ENCODE assay signal across 18 cellular contexts in the genomic region with DNA sequence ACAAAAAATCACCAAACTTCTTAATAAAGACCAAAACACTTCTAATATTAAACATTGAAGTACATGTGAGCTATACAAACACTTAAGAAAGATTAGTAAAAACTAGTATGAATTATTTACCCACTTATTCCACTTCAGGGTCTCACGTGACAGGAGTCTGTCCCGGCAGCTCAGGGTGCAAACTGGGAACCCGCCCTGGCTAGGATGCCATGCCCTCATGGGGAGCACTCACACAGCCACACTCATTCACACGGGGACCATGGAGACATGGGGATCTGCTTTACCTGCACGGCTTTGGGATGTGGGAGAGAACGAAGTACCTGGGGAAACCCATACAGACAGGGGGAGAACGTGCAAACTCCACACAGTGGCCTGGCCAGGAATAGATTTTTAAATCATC.
DNase-seq lines count a peak whose midpoint lies in the region; ATAC-seq and TF ChIP-seq lines count a peak whose summit lies in the region.
"Had no signal": no experiment of that assay in that cellular context is flagged by ENCODE, and none has a peak within 500 bp of the region (broad histone marks: within the 10 kb centered on the region; RNA-seq: fewer than 3 reads in every experiment).

No MANE protein-coding gene starts in this region.

- H3K27me3 Mint-ChIP-seq in activated T-cell treated with anti-CD3 and anti-CD28 coated beads, Interleukin-2, amount 50 U/mL, for 4 hours (ENCODE audit: low read depth), result peaks cover 5% of the 10 kb centered on the region
- H3K27me3 Mint-ChIP-seq: B cell had no signal

- H3K4me3 ChIP-seq in left lung (no peak overlapping the region), lung (no peak overlapping the region), upper lobe of left lung (no peak overlapping the region), MG63 (no peak overlapping the region)
- H3K4me3 ChIP-seq: A549; BLaER1 treated with 17β-estradiol and CSF1 and Interleukin-3, amounts not matched to agents 10 nM and 100 nM had no signal

- H3K36me3 Mint-ChIP-seq in activated T-cell treated with anti-CD3 and anti-CD28 coated beads, Interleukin-2, amount 50 U/mL, for 4 hours (ENCODE audit: insufficient read depth), result no peaks in the 10 kb centered on the region
- H3K36me3 Mint-ChIP-seq: CD8-positive, alpha-beta T cell had no signal

- no peak for TF ChIP-seq POLR2A in upper lobe of left lung (IDR thresholded peaks at IDR 0.05)

- H3K4me3 Mint-ChIP-seq in activated T-cell treated with anti-CD3 and anti-CD28 coated beads, Interleukin-2, amount 50 U/mL, for 4 hours, result no peak overlapping the region
- H3K4me3 Mint-ChIP-seq: B cell; CD4-positive, alpha-beta T cell; CD8-positive, alpha-beta T cell had no signal

- TF ChIP-seq CTCF in left lung (IDR thresholded peaks at IDR 0.05) (no peak), lung (IDR thresholded peaks at IDR 0.05; ENCODE audit: control extremely low read depth, extremely low read depth) (no peak), upper lobe of left lung (IDR thresholded peaks at IDR 0.05) (no peak)

- no peaks in the 10 kb centered on the region for H3K9me3 ChIP-seq in left lung
- H3K9me3 ChIP-seq in lung (ENCODE audit: control insufficient read depth in 2 of 2, insufficient read depth in 1 of 2, low read length in 1 of 2), result no peaks in the 10 kb centered on the region
- H3K9me3 ChIP-seq in upper lobe of left lung, result no peaks in the 10 kb centered on the region
- no peaks in the 10 kb centered on the region for H3K9me3 ChIP-seq in MG63
- H3K9me3 ChIP-seq: A549; BLaER1 treated with 17β-estradiol and CSF1 and Interleukin-3, amounts not matched to agents 10 nM and 100 nM; Caco-2 had no signal

- H3K4me1 ChIP-seq in left lung (no peaks in the 10 kb centered on the region), lung (ENCODE audit: control insufficient read depth in 2 of 2, insufficient read depth in 2 of 2, low read length in 2 of 2) (peaks cover 0 to 4% of the 10 kb centered on the region in 2 donors), upper lobe of left lung (peaks cover 0 to 5% (median 0%) of the 10 kb centered on the region in 4 donors)
- H3K4me1 ChIP-seq: A549; BLaER1 treated with 17β-estradiol and CSF1 and Interleukin-3, amounts not matched to agents 10 nM and 100 nM; Caco-2 had no signal

- no peak for TF ChIP-seq EP300 in upper lobe of left lung (IDR thresholded peaks at IDR 0.05)

- H3K36me3 ChIP-seq in left lung (no peaks in the 10 kb centered on the region), lung (ENCODE audit: control insufficient read depth in 2 of 2, insufficient read depth in 2 of 2, low read length in 2 of 2) (no peaks in the 10 kb centered on the region), upper lobe of left lung (no peaks in the 10 kb centered on the region), MG63 (no peaks in the 10 kb centered on the region)
- H3K36me3 ChIP-seq: BLaER1 treated with 17β-estradiol and CSF1 and Interleukin-3, amounts not matched to agents 10 nM and 100 nM had no signal

- intact Hi-C loops in left lung (cut with DNase I), result no loop called here

- 65 to 85% methylated on average over 7 of the region's 7 CpGs for WGBS in lung, 2 donors
- 59 to 64% methylated on average over 7 of the region's 7 CpGs for WGBS in upper lobe of left lung, 2 donors

- H3K27me3 ChIP-seq in left lung (no peaks in the 10 kb centered on the region), lung (ENCODE audit: control insufficient read depth, insufficient read depth) (no peaks in the 10 kb centered on the region), upper lobe of left lung (no peaks in the 10 kb centered on the region), MG63 (no peaks in the 10 kb centered on the region)
- H3K27me3 ChIP-seq: BLaER1 treated with 17β-estradiol and CSF1 and Interleukin-3, amounts not matched to agents 10 nM and 100 nM had no signal

- H3K27ac ChIP-seq in left lung, result no peak overlapping the region
- no peak overlapping the region for H3K27ac ChIP-seq in lung (ENCODE audit: low read depth in 1 of 2, low read length in 1 of 2)
- H3K27ac ChIP-seq in upper lobe of left lung, result no peak overlapping the region
- H3K27ac ChIP-seq: 22Rv1; A549; BLaER1 treated with 17β-estradiol and CSF1 and Interleukin-3, amounts not matched to agents 10 nM and 100 nM; C4-2B had no signal

- ATAC-seq in left lung (peak; percentile 93), lung (ENCODE audit: insufficient read depth, low FRiP score) (peak; percentile 36), upper lobe of left lung (ENCODE audit: low FRiP score in 2 of 2) (peak in 1 of 2 donors; percentile 41)
- no peak for ATAC-seq in activated T-cell treated with anti-CD3 and anti-CD28 coated beads, Interleukin-2, amount 50 U/mL, for 4 hours
- ATAC-seq: A549; CD8-positive, alpha-beta T cell had no signal

- H3K4me1 Mint-ChIP-seq in activated T-cell treated with anti-CD3 and anti-CD28 coated beads, Interleukin-2, amount 50 U/mL, for 4 hours (ENCODE audit: low read depth), result no peaks in the 10 kb centered on the region
- H3K4me1 Mint-ChIP-seq: B cell had no signal

- DNase-seq in left lung (peak in 1 of 2 donors; percentile 65), lung (ENCODE audit: low spot score) (peak; percentile 51), upper lobe of left lung (peak; percentile 22 to 66), NCI-H128 (lab: John Stamatoyannopoulos, UW; ENCODE audit: unreplicated experiment) (no peak), MG63 (no peak)
- no peak for DNase-seq in activated T-cell treated with anti-CD3 and anti-CD28 coated beads, Interleukin-2, amount 50 U/mL, for 4 hours
- DNase-seq: AML-193; Caco-2; Calu3; CD4-positive, alpha-beta T cell; CD8-positive, alpha-beta T cell; DMS79 treated with DMSO at 0.1 percent for 48 hours; GF-D8 had no signal

- no peaks in the 10 kb centered on the region for H3K9me3 Mint-ChIP-seq in activated T-cell treated with anti-CD3 and anti-CD28 coated beads, Interleukin-2, amount 50 U/mL, for 4 hours
- H3K9me3 Mint-ChIP-seq: CD8-positive, alpha-beta T cell had no signal

Comparison
In these comparisons a context has a peak if more than half of its experiments do, and no peak if none do; other contexts are left out.
1. ATAC-seq: peak in left lung (single experiment) and lung (single experiment); none in activated T-cell treated with anti-CD3 and anti-CD28 coated beads, Interleukin-2, amount 50 U/mL, for 4 hours (0 of 2).
2. DNase-seq: peak in lung (single experiment) and upper lobe of left lung (2 of 2); none in activated T-cell treated with anti-CD3 and anti-CD28 coated beads, Interleukin-2, amount 50 U/mL, for 4 hours (single experiment), NCI-H128 (single experiment) and MG63 (single experiment).